Comparison of ENCODE assay signal across 27 cellular contexts in the genomic region with DNA sequence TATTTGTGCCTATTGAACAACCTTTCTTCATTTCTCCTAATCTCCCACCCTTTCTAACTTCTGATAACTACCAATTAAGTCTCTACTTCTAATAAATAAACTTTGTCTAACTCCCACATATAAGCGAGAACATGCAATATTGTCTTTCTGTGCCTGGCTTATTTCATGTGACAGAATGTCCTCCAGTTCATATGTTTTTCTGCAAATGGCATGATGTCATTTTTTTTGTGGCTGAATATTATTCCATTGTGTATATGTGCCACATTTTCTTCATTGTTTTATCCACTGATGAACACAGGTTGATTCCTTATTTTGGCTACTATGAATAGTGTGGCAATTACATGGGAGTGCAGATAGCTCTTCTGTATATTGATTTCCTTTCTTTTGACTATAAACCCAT.
"Had no signal": no experiment of that assay in that cellular context is flagged by ENCODE, and none has a peak within 500 bp of the region (broad histone marks: within the 10 kb centered on the region; RNA-seq: fewer than 3 reads in every experiment).

No MANE protein-coding gene starts in this region.

- H3K27me3 ChIP-seq: stomach, suprapubic skin, testis, thyroid gland, tibial artery, tibial nerve, transverse colon, upper lobe of left lung, upper lobe of right lung, uterus, vagina had no signal

- H3K9me3 ChIP-seq: suprapubic skin, testis, thoracic aorta, thyroid gland, tibial artery, transverse colon, upper lobe of left lung, upper lobe of right lung, uterus, vagina had no signal

- FAIRE-seq: urothelium cell line had no signal

- H3K36me3 ChIP-seq: stomach, suprapubic skin, thoracic aorta, thyroid gland, tibial artery, tibial nerve, transverse colon, upper lobe of left lung, upper lobe of right lung, uterus, vagina had no signal

- H3K4me3 ChIP-seq: stomach, suprapubic skin, testis, thoracic aorta, thyroid gland, tibial artery, tibial nerve, transverse colon, upper lobe of left lung, upper lobe of right lung, uterus, vagina had no signal

- DNase-seq: stimulated activated CD4-positive, alpha-beta T cell treated with anti-CD3 and anti-CD28 coated beads, Interleukin-2, amount 100 ng/mL, for 48 hours; stimulated activated CD4-positive, alpha-beta T cell treated with anti-CD3 and anti-CD28 coated beads, Interleukin-4, amount 100 ng/mL, for 1 hour; stimulated activated CD4-positive, alpha-beta T cell treated with anti-CD3 and anti-CD28 coated beads, Interleukin-4, amount 100 ng/mL, for 24 hours; stimulated activated CD4-positive, alpha-beta T cell treated with anti-CD3 and anti-CD28 coated beads, Interleukin-4, amount 100 ng/mL, for 4 hours; stimulated activated CD8-positive, alpha-beta memory T cell treated with anti-CD3 and anti-CD28 coated beads, Interleukin-4, amount 100 ng/mL, for 48 hours; stimulated activated naive B cell treated with anti-CD40 and anti-IgM and Interleukin-4, amounts not matched to agents 10 μg/mL and 1 μg/mL and 100 μg/mL, for 72 hours; stimulated activated naive CD4-positive, alpha-beta T cell; stimulated activated naive CD4-positive, alpha-beta T cell treated with Interleukin-2 at 50 U/mL for 16 hours; stimulated activated naive CD8-positive, alpha-beta T cell treated with anti-CD3 and anti-CD28 coated beads, Interleukin-15, amount 100 ng/mL, for 72 hours; stimulated activated naive CD8-positive, alpha-beta T cell treated with anti-CD3 and anti-CD28 coated beads, Interleukin-15, Interleukin-2, amounts not matched to agents 100 U/mL and 50 U/mL, for 24 hours; stomach; substantia nigra; testis; thyroid gland; tibial artery; transverse colon; trophoblast cell; upper lobe of left lung; upper lobe of right lung; uterus had no signal

- H3K4me1 ChIP-seq: stomach, suprapubic skin, testis, thyroid gland, tibial artery, tibial nerve, transverse colon, upper lobe of left lung, upper lobe of right lung, uterus, vagina had no signal

- H3K27ac ChIP-seq: stomach, suprapubic skin, testis, thoracic aorta, thyroid gland, tibial artery, tibial nerve, transverse colon, upper lobe of left lung, upper lobe of right lung, uterus, vagina had no signal

- ATAC-seq: stimulated activated effector memory CD8-positive, alpha-beta T cell treated with anti-CD3 and anti-CD28 coated beads, Interleukin-12 subunit alpha, Interleukin-12 subunit beta, amount 100 ng/mL, for 72 hours; stimulated activated memory B cell treated with anti-CD40 and anti-IgM and Interleukin-4, amounts not matched to agents 10 μg/mL and 1 μg/mL and 100 μg/mL, for 72 hours; stimulated activated naive B cell treated with anti-CD40 and anti-IgM and Interleukin-4, amounts not matched to agents 10 μg/mL and 1 μg/mL and 100 μg/mL, for 72 hours; stimulated activated naive CD8-positive, alpha-beta T cell treated with anti-CD3 and anti-CD28 coated beads, Interleukin-15, amount 100 ng/mL, for 72 hours; stimulated activated naive CD8-positive, alpha-beta T cell treated with anti-CD3 and anti-CD28 coated beads, Interleukin-15, Interleukin-2, amounts not matched to agents 100 U/mL and 50 U/mL, for 24 hours; upper lobe of right lung had no signal
